In the genomic region with DNA sequence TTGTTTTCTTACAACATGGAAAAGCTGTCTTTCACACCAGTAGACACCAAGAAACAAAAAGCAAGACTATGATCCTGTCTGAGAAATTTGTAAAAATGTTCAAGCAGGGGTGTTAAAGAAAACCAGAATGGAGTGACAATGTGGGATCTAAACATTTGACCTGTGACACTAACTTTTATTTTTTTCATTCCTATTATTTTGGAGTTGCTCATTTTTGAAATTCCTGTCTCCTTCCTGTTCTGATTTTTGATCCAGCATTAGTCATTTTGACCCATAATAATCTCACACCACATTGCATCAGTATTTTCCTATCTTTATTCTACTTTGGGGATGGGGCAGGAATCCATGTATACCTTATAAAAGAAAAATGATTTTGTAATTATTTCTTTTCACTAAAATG, we compare ENCODE assay signal across 22 cellular contexts.
DNase-seq lines count a peak whose midpoint lies in the region; ATAC-seq and TF ChIP-seq lines count a peak whose summit lies in the region.
"Had no signal": no experiment of that assay in that cellular context is flagged by ENCODE, and none has a peak within 500 bp of the region (broad histone marks: within the 10 kb centered on the region; RNA-seq: fewer than 3 reads in every experiment).

No MANE protein-coding gene starts in this region.

- POLR2A ChIA-PET in activated CD4-positive, alpha-beta memory T cell treated with anti-CD3 and anti-CD28 coated beads, Interleukin-2, amount 10 ng/mL, durations not matched to agents 7 days and 5 days (lab: Charles Lee): no interaction called here

- no peak for ATAC-seq in GM21515 (IDR thresholded peaks at IDR 0.05; ENCODE audit: unreplicated experiment)
- ATAC-seq: activated naive CD8-positive, alpha-beta T cell treated with anti-CD3 and anti-CD28 coated beads, Interleukin-2, amount 50 U/mL, for 24 hours; activated T-helper 17 cell treated with anti-CD3 and anti-CD28 coated beads, Interleukin-2, amount 50 U/mL, for 72 hours; gastrocnemius medialis; right lobe of liver had no signal

- H3K4me3 Mint-ChIP-seq in activated CD4-positive, alpha-beta memory T cell treated with anti-CD3 and anti-CD28 coated beads, Interleukin-2, amount 10 ng/mL, durations not matched to agents 7 days and 5 days: no peak overlapping the region
- H3K4me3 Mint-ChIP-seq: activated naive CD8-positive, alpha-beta T cell treated with anti-CD3 and anti-CD28 coated beads, Interleukin-2, amount 50 U/mL, for 24 hours; activated T-helper 17 cell treated with anti-CD3 and anti-CD28 coated beads, Interleukin-2, amount 50 U/mL, for 72 hours; CD8-positive, alpha-beta memory T cell; T-helper 2 cell treated with Interferon-gamma antibody and Interleukin-4, amounts not matched to agents 5 μg/mL and 100 μg/mL, for 36 hours had no signal

- no peak overlapping the region for H3K4me3 ChIP-seq in AG10803 (ENCODE audit: low read length)
- H3K4me3 ChIP-seq: gastrocnemius medialis, K562, right lobe of liver, SJCRH30 had no signal

- CTCF ChIA-PET in activated CD4-positive, alpha-beta memory T cell treated with anti-CD3 and anti-CD28 coated beads, Interleukin-2, amount 10 ng/mL, durations not matched to agents 7 days and 5 days (lab: Charles Lee): no interaction called here

- peaks cover 5% of the 10 kb centered on the region for H3K27me3 Mint-ChIP-seq in activated CD4-positive, alpha-beta memory T cell treated with anti-CD3 and anti-CD28 coated beads, Interleukin-2, amount 10 ng/mL, durations not matched to agents 7 days and 5 days
- H3K27me3 Mint-ChIP-seq: activated T-helper 17 cell treated with anti-CD3 and anti-CD28 coated beads, Interleukin-2, amount 50 U/mL, for 72 hours had no signal

- no peaks in the 10 kb centered on the region for H3K4me1 Mint-ChIP-seq in activated CD4-positive, alpha-beta memory T cell treated with anti-CD3 and anti-CD28 coated beads, Interleukin-2, amount 10 ng/mL, durations not matched to agents 7 days and 5 days
- H3K4me1 Mint-ChIP-seq: activated T-helper 17 cell treated with anti-CD3 and anti-CD28 coated beads, Interleukin-2, amount 50 U/mL, for 72 hours had no signal

- DNase-seq in AG10803 (ENCODE audit: low read depth) (peak; percentile 79), LHCN-M2 (ENCODE audit: low read depth) (peak; percentile 71), caudate nucleus (lab: John Stamatoyannopoulos, UW) (no peak), myocyte (ENCODE audit: low read depth) (peak; percentile 35), NCI-H146 (lab: John Stamatoyannopoulos, UW) (no peak)
- DNase-seq in activated CD4-positive, alpha-beta memory T cell treated with anti-CD3 and anti-CD28 coated beads, Interleukin-2, amount 10 ng/mL, durations not matched to agents 7 days and 5 days: no peak
- no peak for DNase-seq in effector CD4-positive, alpha-beta T cell
- DNase-seq: activated CD4-positive, CD25-positive, alpha-beta regulatory T cell; activated CD8-positive, alpha-beta memory T cell treated with anti-CD3 and anti-CD28 coated beads for 24 hours; activated naive CD8-positive, alpha-beta T cell treated with anti-CD3 and anti-CD28 coated beads, Interleukin-2, amount 50 U/mL, for 24 hours; CD8-positive, alpha-beta memory T cell; DND-41; gastrocnemius medialis; NCI-H1092; NCI-H526 treated with DMSO at 0.1 percent for 48 hours; right lobe of liver; SJCRH30; stimulated activated CD4-positive, alpha-beta T cell treated with anti-CD3 and anti-CD28 coated beads, Interleukin-2, amount 100 ng/mL, for 24 hours had no signal

- H3K36me3 Mint-ChIP-seq in activated CD4-positive, alpha-beta memory T cell treated with anti-CD3 and anti-CD28 coated beads, Interleukin-2, amount 10 ng/mL, durations not matched to agents 7 days and 5 days (ENCODE audit: low read depth): no peaks in the 10 kb centered on the region

- TF ChIP-seq CTCF in AG10803 (conservative IDR thresholded peaks at IDR 0.05; ENCODE audit: low read length): no peak

- no peaks in the 10 kb centered on the region for H3K9me3 Mint-ChIP-seq in activated CD4-positive, alpha-beta memory T cell treated with anti-CD3 and anti-CD28 coated beads, Interleukin-2, amount 10 ng/mL, durations not matched to agents 7 days and 5 days
- H3K9me3 Mint-ChIP-seq: activated naive CD8-positive, alpha-beta T cell treated with anti-CD3 and anti-CD28 coated beads, Interleukin-2, amount 50 U/mL, for 24 hours; activated T-helper 17 cell treated with anti-CD3 and anti-CD28 coated beads, Interleukin-2, amount 50 U/mL, for 72 hours; CD8-positive, alpha-beta memory T cell; T-helper 2 cell treated with Interferon-gamma antibody and Interleukin-4, amounts not matched to agents 5 μg/mL and 100 μg/mL, for 36 hours had no signal

- peak overlapping the region; percentile 50 for H3K27ac ChIP-seq in caudate nucleus (ENCODE audit: low read depth, low read length)
- H3K27ac ChIP-seq: gastrocnemius medialis, right lobe of liver had no signal

- no peak overlapping the region for H3K27ac Mint-ChIP-seq in activated CD4-positive, alpha-beta memory T cell treated with anti-CD3 and anti-CD28 coated beads, Interleukin-2, amount 10 ng/mL, durations not matched to agents 7 days and 5 days
- H3K27ac Mint-ChIP-seq: activated naive CD8-positive, alpha-beta T cell treated with anti-CD3 and anti-CD28 coated beads, Interleukin-2, amount 50 U/mL, for 24 hours; activated T-helper 17 cell treated with anti-CD3 and anti-CD28 coated beads, Interleukin-2, amount 50 U/mL, for 72 hours; CD8-positive, alpha-beta memory T cell; T-helper 2 cell treated with Interferon-gamma antibody and Interleukin-4, amounts not matched to agents 5 μg/mL and 100 μg/mL, for 36 hours had no signal

Comparison
In these comparisons a context has a peak if more than half of its experiments do, and no peak if none do; other contexts are left out.
1. DNase-seq: peak in AG10803 (single experiment), LHCN-M2 (single experiment) and myocyte (single experiment); none in caudate nucleus (0 of 61), activated CD4-positive, alpha-beta memory T cell treated with anti-CD3 and anti-CD28 coated beads, Interleukin-2, amount 10 ng/mL, durations not matched to agents 7 days and 5 days (single experiment), NCI-H146 (single experiment) and effector CD4-positive, alpha-beta T cell (single experiment).